ENCODE assay signal across 31 cellular contexts in genomic region chr17:76521262-76521661, GRCh38. TPM values are rescaled to one million over a fixed set of nuclear protein-coding genes. Genes with fewer than 3 reads are reported as not detected.
"Had no signal": no experiment of that assay in that cellular context is flagged by ENCODE, and none has a peak within 500 bp of the region (broad histone marks: within the 10 kb centered on the region; RNA-seq: fewer than 3 reads in every experiment).

No MANE protein-coding gene starts in this region.

- H3K4me3 ChIP-seq: esophagus squamous epithelium, heart right ventricle, lung, mucosa of descending colon, right atrium auricular region, stomach, thyroid gland, upper lobe of left lung, vagina had no signal

- DNase-seq: activated CD4-positive, alpha-beta T cell treated with anti-CD3 and anti-CD28 coated beads for 36 hours; activated CD4-positive, alpha-beta T cell treated with anti-CD3 and anti-CD28 coated beads, Interleukin-2, amount 50 U/mL, for 4 hours; activated CD4-positive, CD25-positive, alpha-beta regulatory T cell; activated naive CD4-positive, alpha-beta T cell; activated T-cell treated with anti-CD3 and anti-CD28 coated beads for 4 hours; activated T-cell treated with anti-CD3 and anti-CD28 coated beads, Interleukin-2, amount 50 U/mL, for 72 hours; esophagus squamous epithelium; foreskin melanocyte; heart right ventricle; mucosa of descending colon; nephron progenitor cell; nucleus accumbens; stimulated activated CD4-positive, alpha-beta T cell treated with anti-CD3 and anti-CD28 coated beads, Interleukin-2, amount 100 ng/mL, for 48 hours; stomach; thyroid gland; upper lobe of left lung had no signal

- H2AFZ ChIP-seq: parathyroid adenoma had no signal

- H3K27me3 Mint-ChIP-seq: activated CD4-positive, alpha-beta T cell treated with anti-CD3 and anti-CD28 coated beads for 36 hours; central memory CD8-positive, alpha-beta T cell had no signal

- H3K27ac Mint-ChIP-seq: activated CD4-positive, alpha-beta T cell treated with anti-CD3 and anti-CD28 coated beads for 36 hours; activated T-cell treated with anti-CD3 and anti-CD28 coated beads, Interleukin-2, amount 50 U/mL, for 72 hours; dendritic cell treated with granulocyte-macrophage colony-stimulating factor and Interleukin-4, amounts not matched to agents 40 ng/mL and 50 ng/mL, for 4 days; nephron progenitor cell had no signal

- H3K9me3 Mint-ChIP-seq: activated naive CD4-positive, alpha-beta T cell treated with anti-CD3 and anti-CD28 coated beads, Interleukin-2, amount 50 U/mL, for 72 hours; activated T-cell treated with anti-CD3 and anti-CD28 coated beads, Interleukin-2, amount 50 U/mL, for 72 hours; central memory CD8-positive, alpha-beta T cell; dendritic cell treated with granulocyte-macrophage colony-stimulating factor and Interleukin-4, amounts not matched to agents 40 ng/mL and 50 ng/mL, for 4 days; nephron progenitor cell; T-helper 2 cell treated with Interferon-gamma antibody and Interleukin-4, amounts not matched to agents 5 μg/mL and 100 μg/mL, for 36 hours had no signal

- H3K36me3 Mint-ChIP-seq: activated naive CD4-positive, alpha-beta T cell treated with anti-CD3 and anti-CD28 coated beads, Interleukin-2, amount 50 U/mL, for 72 hours had no signal

- ATAC-seq: activated CD4-positive, alpha-beta T cell treated with anti-CD3 and anti-CD28 coated beads for 36 hours; activated naive CD4-positive, alpha-beta T cell treated with anti-CD3 and anti-CD28 coated beads, Interleukin-2, amount 50 U/mL, for 72 hours; activated T-cell treated with anti-CD3 and anti-CD28 coated beads, Interleukin-2, amount 50 U/mL, for 72 hours; heart right ventricle; mucosa of descending colon had no signal

- H3K27ac ChIP-seq: esophagus squamous epithelium, parathyroid adenoma, right atrium auricular region, stomach, thyroid gland, upper lobe of left lung, vagina had no signal

- H3K9ac ChIP-seq: parathyroid adenoma had no signal

- H3K36me3 ChIP-seq: esophagus squamous epithelium, heart right ventricle, right atrium auricular region, stomach, thyroid gland, upper lobe of left lung, vagina had no signal

- H3K4me3 Mint-ChIP-seq: activated CD4-positive, alpha-beta T cell treated with anti-CD3 and anti-CD28 coated beads for 36 hours; activated T-cell treated with anti-CD3 and anti-CD28 coated beads, Interleukin-2, amount 50 U/mL, for 72 hours; central memory CD8-positive, alpha-beta T cell; dendritic cell treated with granulocyte-macrophage colony-stimulating factor and Interleukin-4, amounts not matched to agents 40 ng/mL and 50 ng/mL, for 4 days; nephron progenitor cell; T-helper 2 cell treated with Interferon-gamma antibody and Interleukin-4, amounts not matched to agents 5 μg/mL and 100 μg/mL, for 36 hours had no signal

- H3K27me3 ChIP-seq: heart right ventricle, right atrium auricular region, thyroid gland, upper lobe of left lung, vagina had no signal

- H3K9me3 ChIP-seq: esophagus squamous epithelium, heart right ventricle, mucosa of descending colon, right atrium auricular region, stomach, thyroid gland, upper lobe of left lung, vagina had no signal

RNA-seq across cellular contexts. Expression of gene CYGB, which starts 16.2 kb away (rescaled TPM):
- total RNA-seq: activated CD4-positive, alpha-beta T cell treated with anti-CD3 and anti-CD28 coated beads for 36 hours; activated naive CD4-positive, alpha-beta T cell treated with anti-CD3 and anti-CD28 coated beads, Interleukin-2, amount 50 U/mL, for 72 hours had no signal

RNA-seq across cellular contexts. Expression of gene PRCD, which starts 18.6 kb away (rescaled TPM):
- total RNA-seq: activated CD4-positive, alpha-beta T cell treated with anti-CD3 and anti-CD28 coated beads for 36 hours; activated naive CD4-positive, alpha-beta T cell treated with anti-CD3 and anti-CD28 coated beads, Interleukin-2, amount 50 U/mL, for 72 hours; bronchial epithelial cell; kidney epithelial cell; myocyte had no signal

RNA-seq across cellular contexts. Expression of gene AANAT, which starts 53.9 kb away (rescaled TPM):
- total RNA-seq: activated naive CD4-positive, alpha-beta T cell treated with anti-CD3 and anti-CD28 coated beads, Interleukin-2, amount 50 U/mL, for 72 hours; activated T-cell treated with anti-CD3 and anti-CD28 coated beads, Interleukin-2, amount 50 U/mL, for 72 hours; bronchial epithelial cell; esophagus squamous epithelium; glomerular endothelial cell; kidney epithelial cell; left lobe of liver; mesenteric fat pad; mucosa of descending colon; myocyte; pulmonary artery endothelial cell; right atrium auricular region; stomach; upper lobe of left lung; vagina had no signal
